In the genomic region with DNA sequence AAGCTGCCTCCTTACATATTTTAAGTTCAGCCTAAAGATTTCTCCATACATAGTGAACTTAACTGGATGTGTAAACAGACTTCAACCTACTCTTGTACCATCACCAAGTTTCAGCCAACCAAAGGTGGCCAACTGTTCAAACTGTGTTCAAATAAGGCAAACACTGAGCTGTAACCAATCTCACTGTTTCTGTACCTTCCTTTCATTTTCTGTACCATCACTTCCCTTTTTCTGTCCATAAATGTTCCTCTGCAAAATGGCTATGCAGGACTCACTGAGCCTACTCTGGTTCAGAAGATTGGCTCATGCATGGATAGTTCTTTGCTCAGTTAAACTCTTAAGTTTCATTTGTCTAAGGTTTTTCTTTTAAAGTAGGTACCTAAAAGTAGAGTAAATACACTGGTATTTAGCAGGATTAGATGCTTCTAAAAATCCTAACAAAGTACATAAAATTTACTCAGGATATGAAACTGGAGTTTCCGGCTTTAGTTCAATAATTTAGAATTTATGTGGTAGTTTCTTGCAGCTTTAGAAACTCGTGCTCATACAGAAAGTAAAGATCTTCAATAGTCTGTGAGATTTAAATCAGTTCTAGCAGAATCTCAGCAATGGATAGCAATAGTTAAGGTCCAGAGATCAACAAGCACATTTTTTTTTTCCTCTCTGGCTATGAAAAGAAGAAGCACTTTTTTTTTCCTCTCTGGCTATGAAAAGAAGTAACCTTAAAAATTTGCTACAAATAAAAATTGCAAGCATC, we compare ENCODE assay signal across 17 cellular contexts.
DNase-seq lines count a peak whose midpoint lies in the region; ATAC-seq and FAIRE-seq lines count a peak whose summit lies in the region.
"Had no signal": no experiment of that assay in that cellular context is flagged by ENCODE, and none has a peak within 500 bp of the region (broad histone marks: within the 10 kb centered on the region; RNA-seq: fewer than 3 reads in every experiment).

No MANE protein-coding gene starts in this region.

- peaks cover 2% of the 10 kb centered on the region for H3K9me3 Mint-ChIP-seq in activated CD8-positive, alpha-beta memory T cell treated with anti-CD3 and anti-CD28 coated beads, Interleukin-2, amount 10 ng/mL, durations not matched to agents 7 days and 5 days (ENCODE audit: low read depth)
- H3K9me3 Mint-ChIP-seq in activated T-cell treated with anti-CD3 and anti-CD28 coated beads, Interleukin-2, amount 50 U/mL, for 4 hours, result no peaks in the 10 kb centered on the region
- H3K9me3 Mint-ChIP-seq: T-helper 1 cell treated with Interleukin-12 subunit alpha and Interleukin-12 subunit beta and Interleukin-4 antibody, amounts not matched to agents 30 μg/mL and 1 μg/mL, for 36 hours had no signal

- FAIRE-seq in GM18507 (lab: Jason Lieb, UNC), result peak; percentile 47

- CTCF ChIA-PET in activated CD8-positive, alpha-beta memory T cell treated with anti-CD3 and anti-CD28 coated beads, Interleukin-2, amount 10 ng/mL, durations not matched to agents 7 days and 5 days (lab: Charles Lee), result no interaction called here

- ATAC-seq in GM21360 (IDR thresholded peaks at IDR 0.05; ENCODE audit: unreplicated experiment) (peak; percentile 90), HG03066 (IDR thresholded peaks at IDR 0.05; ENCODE audit: low read depth, unreplicated experiment) (peak; percentile 76), sciatic nerve (no peak)
- ATAC-seq in activated CD8-positive, alpha-beta memory T cell treated with anti-CD3 and anti-CD28 coated beads, Interleukin-2, amount 10 ng/mL, durations not matched to agents 7 days and 5 days, result no peak
- no peak for ATAC-seq in activated T-cell treated with anti-CD3 and anti-CD28 coated beads, Interleukin-2, amount 50 U/mL, for 4 hours
- ATAC-seq: activated CD4-positive, CD25-positive, alpha-beta regulatory T cell treated with anti-CD3 and anti-CD28 coated beads, Interleukin-2, amount 50 U/mL, for 24 hours; heart right ventricle; stimulated activated memory B cell treated with anti-CD40 and anti-IgM and Interleukin-4, amounts not matched to agents 10 μg/mL and 1 μg/mL and 100 μg/mL, for 72 hours had no signal

- DNase-seq in GM18507 (ENCODE audit: extremely low spot score, insufficient read length, low read depth) (no peak), NOMO-1 (lab: John Stamatoyannopoulos, UW; ENCODE audit: unreplicated experiment in 2 of 2) (peak; percentile 19 to 75), sciatic nerve (ENCODE audit: low spot score) (no peak), NCI-H2029 treated with DMSO at 0.1 percent for 48 hours (lab: John Stamatoyannopoulos, UW) (no peak)
- DNase-seq in activated CD8-positive, alpha-beta memory T cell treated with anti-CD3 and anti-CD28 coated beads, Interleukin-2, amount 10 ng/mL, durations not matched to agents 7 days and 5 days, result no peak
- no peak for DNase-seq in activated T-cell treated with anti-CD3 and anti-CD28 coated beads, Interleukin-2, amount 50 U/mL, for 4 hours
- DNase-seq: ACHN; activated naive CD4-positive, alpha-beta T cell; heart right ventricle; NCI-H1694; NCI-H526; occipital lobe had no signal

- H3K36me3 Mint-ChIP-seq in activated CD8-positive, alpha-beta memory T cell treated with anti-CD3 and anti-CD28 coated beads, Interleukin-2, amount 10 ng/mL, durations not matched to agents 7 days and 5 days, result no peaks in the 10 kb centered on the region
- no peaks in the 10 kb centered on the region for H3K36me3 Mint-ChIP-seq in activated T-cell treated with anti-CD3 and anti-CD28 coated beads, Interleukin-2, amount 50 U/mL, for 4 hours (ENCODE audit: insufficient read depth)
- H3K36me3 Mint-ChIP-seq: stimulated activated memory B cell treated with anti-CD40 and anti-IgM and Interleukin-4, amounts not matched to agents 10 μg/mL and 1 μg/mL and 100 μg/mL, for 72 hours had no signal

- no peaks in the 10 kb centered on the region for H3K27me3 Mint-ChIP-seq in activated CD8-positive, alpha-beta memory T cell treated with anti-CD3 and anti-CD28 coated beads, Interleukin-2, amount 10 ng/mL, durations not matched to agents 7 days and 5 days
- no peaks in the 10 kb centered on the region for H3K27me3 Mint-ChIP-seq in activated T-cell treated with anti-CD3 and anti-CD28 coated beads, Interleukin-2, amount 50 U/mL, for 4 hours (ENCODE audit: low read depth)
- H3K27me3 Mint-ChIP-seq: stimulated activated memory B cell treated with anti-CD40 and anti-IgM and Interleukin-4, amounts not matched to agents 10 μg/mL and 1 μg/mL and 100 μg/mL, for 72 hours had no signal

- no peak overlapping the region for H3K4me3 Mint-ChIP-seq in activated CD8-positive, alpha-beta memory T cell treated with anti-CD3 and anti-CD28 coated beads, Interleukin-2, amount 10 ng/mL, durations not matched to agents 7 days and 5 days
- no peak overlapping the region for H3K4me3 Mint-ChIP-seq in activated T-cell treated with anti-CD3 and anti-CD28 coated beads, Interleukin-2, amount 50 U/mL, for 4 hours
- H3K4me3 Mint-ChIP-seq: stimulated activated memory B cell treated with anti-CD40 and anti-IgM and Interleukin-4, amounts not matched to agents 10 μg/mL and 1 μg/mL and 100 μg/mL, for 72 hours; T-helper 1 cell treated with Interleukin-12 subunit alpha and Interleukin-12 subunit beta and Interleukin-4 antibody, amounts not matched to agents 30 μg/mL and 1 μg/mL, for 36 hours had no signal

- H3K27ac Mint-ChIP-seq in activated CD8-positive, alpha-beta memory T cell treated with anti-CD3 and anti-CD28 coated beads, Interleukin-2, amount 10 ng/mL, durations not matched to agents 7 days and 5 days, result no peak overlapping the region
- H3K27ac Mint-ChIP-seq: stimulated activated memory B cell treated with anti-CD40 and anti-IgM and Interleukin-4, amounts not matched to agents 10 μg/mL and 1 μg/mL and 100 μg/mL, for 72 hours; T-helper 1 cell treated with Interleukin-12 subunit alpha and Interleukin-12 subunit beta and Interleukin-4 antibody, amounts not matched to agents 30 μg/mL and 1 μg/mL, for 36 hours had no signal

- intact Hi-C loops in sciatic nerve (cut with DNase I), result no loop called here

- H3K4me1 Mint-ChIP-seq in activated CD8-positive, alpha-beta memory T cell treated with anti-CD3 and anti-CD28 coated beads, Interleukin-2, amount 10 ng/mL, durations not matched to agents 7 days and 5 days, result no peaks in the 10 kb centered on the region
- H3K4me1 Mint-ChIP-seq in activated T-cell treated with anti-CD3 and anti-CD28 coated beads, Interleukin-2, amount 50 U/mL, for 4 hours (ENCODE audit: low read depth), result no peaks in the 10 kb centered on the region
- H3K4me1 Mint-ChIP-seq: stimulated activated memory B cell treated with anti-CD40 and anti-IgM and Interleukin-4, amounts not matched to agents 10 μg/mL and 1 μg/mL and 100 μg/mL, for 72 hours had no signal

Comparison
In these comparisons a context has a peak if more than half of its experiments do, and no peak if none do; other contexts are left out.
1. DNase-seq: peak in NOMO-1 (2 of 2); none in GM18507 (single experiment), sciatic nerve (single experiment), activated CD8-positive, alpha-beta memory T cell treated with anti-CD3 and anti-CD28 coated beads, Interleukin-2, amount 10 ng/mL, durations not matched to agents 7 days and 5 days (single experiment), NCI-H2029 treated with DMSO at 0.1 percent for 48 hours (single experiment) and activated T-cell treated with anti-CD3 and anti-CD28 coated beads, Interleukin-2, amount 50 U/mL, for 4 hours (single experiment).
2. ATAC-seq: peak in GM21360 (single experiment) and HG03066 (single experiment); none in sciatic nerve (single experiment), activated CD8-positive, alpha-beta memory T cell treated with anti-CD3 and anti-CD28 coated beads, Interleukin-2, amount 10 ng/mL, durations not matched to agents 7 days and 5 days (single experiment) and activated T-cell treated with anti-CD3 and anti-CD28 coated beads, Interleukin-2, amount 50 U/mL, for 4 hours (0 of 2).